In the genomic region with DNA sequence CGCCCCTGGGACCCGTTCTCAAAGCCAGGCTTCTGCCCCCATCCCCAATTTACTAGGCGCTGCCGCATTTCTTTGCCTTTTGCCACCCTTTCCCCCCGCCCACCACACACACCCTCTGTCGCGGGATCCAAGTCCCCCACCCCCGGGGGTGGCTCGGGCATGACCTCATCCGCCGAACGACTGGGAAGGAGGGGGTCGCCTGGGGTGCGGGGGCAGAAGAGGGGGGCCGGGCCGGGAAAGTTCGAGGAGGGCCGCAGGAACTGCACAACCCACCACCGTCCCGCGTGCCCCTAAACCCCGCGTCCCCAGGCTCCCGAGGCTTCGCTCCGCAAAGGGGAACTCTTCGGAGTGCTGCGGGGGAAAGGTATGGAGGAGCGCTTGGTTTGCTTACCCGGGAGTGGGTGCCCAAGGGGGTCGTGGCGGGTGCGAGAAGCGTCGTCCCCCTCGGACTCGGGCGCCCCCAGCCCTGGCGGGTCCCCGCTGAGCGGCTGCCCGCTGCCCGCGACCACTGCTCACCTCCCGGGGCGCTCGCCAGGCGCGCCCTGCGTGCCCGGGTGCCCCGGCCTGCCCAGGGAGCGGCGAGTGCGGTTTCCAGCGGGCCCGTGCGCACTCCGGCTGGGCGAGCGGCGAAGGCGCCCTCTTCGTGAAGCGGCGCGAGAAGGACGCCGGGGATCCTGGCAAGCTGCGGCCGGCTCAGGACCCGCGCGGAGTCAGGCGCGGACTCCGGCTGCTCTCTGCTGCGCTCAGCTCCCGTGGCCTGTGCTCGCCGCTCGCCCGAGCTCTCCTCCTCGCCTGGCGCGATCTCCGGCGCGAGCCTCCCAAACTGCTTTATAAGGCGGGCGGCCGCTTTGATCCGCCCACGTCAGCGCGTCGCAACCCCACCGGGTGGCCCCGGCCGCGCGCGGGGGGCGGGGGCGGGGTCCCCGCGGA, we compare ENCODE assay signal across 8 cellular contexts. TPM values are rescaled to one million over a fixed set of nuclear protein-coding genes. Genes with fewer than 3 reads are reported as not detected.
DNase-seq lines count a peak whose midpoint lies in the region; ATAC-seq and TF ChIP-seq lines count a peak whose summit lies in the region.

No MANE protein-coding gene starts in this region.

- in situ Hi-C loops in G401 (cut with HindIII; ENCODE audit: low sequenced_read_pairs), result no loop called here

- TF ChIP-seq CTCF in body of pancreas (IDR thresholded peaks at IDR 0.05), result no peak
- TF ChIP-seq CTCF in smooth muscle cell (IDR thresholded peaks at IDR 0.05; ENCODE audit: borderline replicate concordance, insufficient read depth, poor library complexity, severe bottlenecking), result no peak

- 1 to 3% methylated on average over 8 to 103 of the region's 107 CpGs for WGBS in body of pancreas, 2 donors
- 1% methylated on average over 77 of the region's 107 CpGs for WGBS in smooth muscle cell (ENCODE audit: low lambda C conversion rate)

- H3K27me3 ChIP-seq in body of pancreas (no peaks in the 10 kb centered on the region), smooth muscle cell (ENCODE audit: low read depth) (peaks cover 51% of the 10 kb centered on the region)

- H4K20me1 ChIP-seq in smooth muscle cell (ENCODE audit: low read depth), result peaks cover 5% of the 10 kb centered on the region

- peak overlapping the region; percentile 93 for H2AFZ ChIP-seq in smooth muscle cell (ENCODE audit: low read depth)

- H3K36me3 ChIP-seq in body of pancreas (replicated peaks in 1 of 2; ENCODE audit: insufficient read depth in 1 of 2, low read depth in 2 of 2) (no peaks in the 10 kb centered on the region), smooth muscle cell (ENCODE audit: low read depth) (no peaks in the 10 kb centered on the region)

- intact Hi-C loops in body of pancreas (cut with DNase I), result loop anchor here (5.0 to 10.0 kb wide), 2 partner anchors 107 to 305 kb away; no protein-coding TSS in a partner anchor

- no peak overlapping the region for H3K27ac Mint-ChIP-seq in immature natural killer cell

- H3K4me3 ChIP-seq in body of pancreas (peak overlapping the region; percentile 40 to 60), smooth muscle cell (peak overlapping the region; percentile 60)

- peak in 2 of 3 donors; percentile 63 to 76 for TF ChIP-seq POLR2A in body of pancreas (IDR thresholded peaks at IDR 0.05)

- no peaks in the 10 kb centered on the region for H3K79me2 ChIP-seq in smooth muscle cell (ENCODE audit: low read depth)

- no peaks in the 10 kb centered on the region for H3K36me3 Mint-ChIP-seq in immature natural killer cell

- peak overlapping the region in 3 of 4 donors; percentile 79 to 85 (median 84) for H3K27ac ChIP-seq in body of pancreas
- no peak overlapping the region for H3K27ac ChIP-seq in smooth muscle cell (ENCODE audit: low read depth)

- H3K4me2 ChIP-seq in smooth muscle cell, result peak overlapping the region; percentile 98

- H3K27me3 Mint-ChIP-seq in immature natural killer cell (ENCODE audit: low read depth in 3 of 3), result peaks cover 13 to 19% (median 14%) of the 10 kb centered on the region in 3 donors

- peaks cover 21% of the 10 kb centered on the region in 2 donors for H3K4me1 Mint-ChIP-seq in immature natural killer cell

- H3F3A ChIP-seq in smooth muscle cell (ENCODE audit: low read depth), result no peaks in the 10 kb centered on the region

- no peaks in the 10 kb centered on the region for H3K9me3 Mint-ChIP-seq in immature natural killer cell

- H3K4me1 ChIP-seq in body of pancreas (peaks cover 46% of the 10 kb centered on the region), smooth muscle cell (ENCODE audit: low read depth) (peaks cover 27% of the 10 kb centered on the region)

- DNase-seq in A172 (ENCODE audit: low spot score) (peak; percentile 31), G401 (ENCODE audit: low spot score) (peak; percentile 54), NOMO-1 treated with DMSO at 0.1 percent for 48 hours (lab: John Stamatoyannopoulos, UW; ENCODE audit: unreplicated experiment) (peak; percentile 30), body of pancreas (peak; percentile 61 to 79 (median 70)), immature natural killer cell (peak in 2 of 3 donors; percentile 11 to 28), smooth muscle cell (lab: John Stamatoyannopoulos, UW; ENCODE audit: unreplicated experiment) (peak; percentile 29)
- no peak for DNase-seq in central memory CD4-positive, alpha-beta T cell

- peak overlapping the region; percentile 12 to 68 (median 54) for H3K4me3 Mint-ChIP-seq in immature natural killer cell

- ATAC-seq in body of pancreas (peak; percentile 28), GM21717 (IDR thresholded peaks at IDR 0.05; ENCODE audit: unreplicated experiment) (no peak)

- H3K9ac ChIP-seq in smooth muscle cell (ENCODE audit: low read depth), result no peak overlapping the region

- H3K9me3 ChIP-seq in body of pancreas (no peaks in the 10 kb centered on the region), smooth muscle cell (replicated peaks; ENCODE audit: low read depth) (no peaks in the 10 kb centered on the region)

RNA-seq across cellular contexts. Expression of a gene that starts 3.9 kb away (rescaled TPM):
- total RNA-seq in A172 (2014; rRNA removed; shearing (Covaris generic)), result 0.98 and 2.6 TPM in 2 replicates
- total RNA-seq in G401 (2014; rRNA removed; shearing (Covaris generic)), result 20.5 and 21.6 TPM in 2 replicates
- total RNA-seq in body of pancreas, result 10 to 100 TPM in 1 of 2 donors, 1 to 10 TPM in 1; 4.2 to 23.4 TPM
- polyA plus RNA-seq in immature natural killer cell, result 1 to 10 TPM in 2 of 3 donors, under 1 TPM in 1; 0.78 to 2.4 (median 1.4) TPM
- total RNA-seq in smooth muscle cell, result 6.8 and 13.5 TPM in 2 replicates
- 9.4 and 12.1 TPM in 2 replicates for polyA plus RNA-seq in smooth muscle cell
